In the genomic region with DNA sequence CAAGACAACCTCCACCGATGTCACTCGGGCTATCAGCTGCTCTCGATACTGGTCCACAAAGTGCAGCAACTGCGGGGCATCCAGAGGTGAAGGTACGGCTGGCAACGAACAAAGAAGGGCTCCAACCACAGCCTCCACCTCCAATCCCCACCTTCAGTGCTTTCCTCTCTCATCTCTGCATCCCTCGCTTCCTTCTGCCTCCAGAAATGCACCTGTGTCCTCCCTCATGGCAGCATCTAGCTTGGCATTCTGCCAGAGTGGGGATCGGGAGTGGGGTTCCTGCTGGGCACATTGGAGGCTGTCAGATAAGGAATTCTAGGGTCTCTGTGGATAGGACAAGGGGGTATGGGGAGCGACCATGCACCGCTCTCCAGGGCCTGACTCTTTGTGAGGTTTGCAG, we compare ENCODE assay signal across 1 cellular context.
TF ChIP-seq lines count a peak whose summit lies in the region.

No MANE protein-coding gene starts in this region.

TF ChIP-seq in SK-N-SH treated with all-trans-retinoic acid at 6 μM for 48 hours, 23 proteins besides CTCF, POLR2A, EP300 and RAD21 (continued from another document):
- TF ChIP-seq, protein P1, sequence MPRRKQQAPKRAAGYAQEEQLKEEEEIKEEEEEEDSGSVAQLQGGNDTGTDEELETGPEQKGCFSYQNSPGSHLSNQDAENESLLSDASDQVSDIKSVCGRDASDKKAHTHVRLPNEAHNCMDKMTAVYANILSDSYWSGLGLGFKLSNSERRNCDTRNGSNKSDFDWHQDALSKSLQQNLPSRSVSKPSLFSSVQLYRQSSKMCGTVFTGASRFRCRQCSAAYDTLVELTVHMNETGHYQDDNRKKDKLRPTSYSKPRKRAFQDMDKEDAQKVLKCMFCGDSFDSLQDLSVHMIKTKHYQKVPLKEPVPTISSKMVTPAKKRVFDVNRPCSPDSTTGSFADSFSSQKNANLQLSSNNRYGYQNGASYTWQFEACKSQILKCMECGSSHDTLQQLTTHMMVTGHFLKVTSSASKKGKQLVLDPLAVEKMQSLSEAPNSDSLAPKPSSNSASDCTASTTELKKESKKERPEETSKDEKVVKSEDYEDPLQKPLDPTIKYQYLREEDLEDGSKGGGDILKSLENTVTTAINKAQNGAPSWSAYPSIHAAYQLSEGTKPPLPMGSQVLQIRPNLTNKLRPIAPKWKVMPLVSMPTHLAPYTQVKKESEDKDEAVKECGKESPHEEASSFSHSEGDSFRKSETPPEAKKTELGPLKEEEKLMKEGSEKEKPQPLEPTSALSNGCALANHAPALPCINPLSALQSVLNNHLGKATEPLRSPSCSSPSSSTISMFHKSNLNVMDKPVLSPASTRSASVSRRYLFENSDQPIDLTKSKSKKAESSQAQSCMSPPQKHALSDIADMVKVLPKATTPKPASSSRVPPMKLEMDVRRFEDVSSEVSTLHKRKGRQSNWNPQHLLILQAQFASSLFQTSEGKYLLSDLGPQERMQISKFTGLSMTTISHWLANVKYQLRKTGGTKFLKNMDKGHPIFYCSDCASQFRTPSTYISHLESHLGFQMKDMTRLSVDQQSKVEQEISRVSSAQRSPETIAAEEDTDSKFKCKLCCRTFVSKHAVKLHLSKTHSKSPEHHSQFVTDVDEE (CRISPR knock-in tag; IDR thresholded peaks at IDR 0.05), result no peak
- TF ChIP-seq, protein P2, sequence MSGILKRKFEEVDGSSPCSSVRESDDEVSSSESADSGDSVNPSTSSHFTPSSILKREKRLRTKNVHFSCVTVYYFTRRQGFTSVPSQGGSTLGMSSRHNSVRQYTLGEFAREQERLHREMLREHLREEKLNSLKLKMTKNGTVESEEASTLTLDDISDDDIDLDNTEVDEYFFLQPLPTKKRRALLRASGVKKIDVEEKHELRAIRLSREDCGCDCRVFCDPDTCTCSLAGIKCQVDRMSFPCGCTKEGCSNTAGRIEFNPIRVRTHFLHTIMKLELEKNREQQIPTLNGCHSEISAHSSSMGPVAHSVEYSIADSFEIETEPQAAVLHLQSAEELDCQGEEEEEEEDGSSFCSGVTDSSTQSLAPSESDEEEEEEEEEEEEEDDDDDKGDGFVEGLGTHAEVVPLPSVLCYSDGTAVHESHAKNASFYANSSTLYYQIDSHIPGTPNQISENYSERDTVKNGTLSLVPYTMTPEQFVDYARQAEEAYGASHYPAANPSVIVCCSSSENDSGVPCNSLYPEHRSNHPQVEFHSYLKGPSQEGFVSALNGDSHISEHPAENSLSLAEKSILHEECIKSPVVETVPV (CRISPR knock-in tag; IDR thresholded peaks at IDR 0.05), result no peak
- no peak for TF ChIP-seq TCF4 (CRISPR knock-in tag; IDR thresholded peaks at IDR 0.05; ENCODE audit: borderline replicate concordance)
- TF ChIP-seq ZNF70 (CRISPR knock-in tag; IDR thresholded peaks at IDR 0.05), result no peak
- no peak for TF ChIP-seq SNAI2 (CRISPR knock-in tag; IDR thresholded peaks at IDR 0.05)
